ENCODE assay signal across 21 cellular contexts in the genomic region with DNA sequence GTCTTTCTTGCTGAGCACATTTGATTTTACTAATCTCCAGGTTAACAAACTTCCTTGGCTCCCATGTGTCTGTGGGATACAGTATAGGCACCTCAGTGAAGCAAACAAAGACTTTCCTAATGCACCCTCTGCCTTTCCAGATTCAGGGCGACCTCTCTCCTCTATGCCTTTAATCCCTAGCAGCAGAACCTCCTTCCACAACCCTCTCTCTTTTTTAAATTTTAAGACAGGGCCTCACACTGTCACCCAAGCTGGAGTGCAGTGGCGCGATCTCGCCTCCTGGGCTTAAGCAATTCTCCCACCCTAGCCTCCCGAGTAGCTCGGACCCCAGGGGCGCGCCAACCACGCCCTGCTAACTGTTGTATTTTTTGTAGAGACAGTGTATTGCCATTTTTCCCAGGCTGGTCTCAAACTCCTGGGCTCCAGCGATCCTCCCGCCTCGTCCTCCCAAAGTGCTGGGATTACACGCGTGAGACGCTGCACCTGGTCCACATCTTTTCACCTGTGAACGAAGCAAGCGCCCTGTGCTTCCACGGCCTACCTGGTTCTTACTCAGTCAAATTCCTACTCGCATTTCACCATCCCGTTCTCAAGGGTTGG.
"Had no signal": no experiment of that assay in that cellular context is flagged by ENCODE, and none has a peak within 500 bp of the region (broad histone marks: within the 10 kb centered on the region; RNA-seq: fewer than 3 reads in every experiment).

No MANE protein-coding gene starts in this region.

- H3K36me3 ChIP-seq: adrenal gland, cardiac muscle cell, colonic mucosa, esophagus squamous epithelium, prostate gland had no signal

- H3K4me2 ChIP-seq: hepatocyte had no signal

- H3K27me3 Mint-ChIP-seq: activated T-helper 17 cell treated with anti-CD3 and anti-CD28 coated beads, Interleukin-2, amount 50 U/mL, for 72 hours had no signal

- H3K4me3 Mint-ChIP-seq: T-helper 1 cell treated with Interleukin-12 subunit alpha and Interleukin-12 subunit beta and Interleukin-4 antibody, amounts not matched to agents 30 μg/mL and 1 μg/mL, for 36 hours had no signal

- H2AFZ ChIP-seq: hepatocyte had no signal

- H3K27ac ChIP-seq: adrenal gland, cardiac muscle cell, colonic mucosa, esophagus squamous epithelium, hepatocyte, prostate gland had no signal

- H3K36me3 Mint-ChIP-seq: natural killer cell had no signal

- H3K27me3 ChIP-seq: adrenal gland, cardiac muscle cell, colonic mucosa, esophagus squamous epithelium, hepatocyte had no signal

- DNase-seq: activated CD4-positive, alpha-beta T cell treated with anti-CD3 and anti-CD28 coated beads, Interleukin-2, amount 50 U/mL, for 1 hour; activated naive CD4-positive, alpha-beta T cell treated with anti-CD3 and anti-CD28 coated beads for 36 hours; adrenal gland; colonic mucosa; effector CD4-positive, alpha-beta T cell; esophagus squamous epithelium; natural killer cell; right cardiac atrium; small intestine; stimulated activated CD4-positive, alpha-beta T cell treated with anti-CD3 and anti-CD28 coated beads, Interleukin-4, amount 100 ng/mL, for 4 hours; stimulated activated CD8-positive, alpha-beta memory T cell treated with anti-CD3 and anti-CD28 coated beads, Interleukin-4, amount 100 ng/mL, for 48 hours; stimulated activated naive CD4-positive, alpha-beta T cell treated with Interleukin-2 at 50 U/mL for 16 hours; substantia nigra; trophoblast cell had no signal

- H3K27ac Mint-ChIP-seq: activated T-helper 17 cell treated with anti-CD3 and anti-CD28 coated beads, Interleukin-2, amount 50 U/mL, for 72 hours; T-helper 1 cell treated with Interleukin-12 subunit alpha and Interleukin-12 subunit beta and Interleukin-4 antibody, amounts not matched to agents 30 μg/mL and 1 μg/mL, for 36 hours had no signal

- H3K9me3 ChIP-seq: adrenal gland, colonic mucosa, esophagus squamous epithelium, prostate gland had no signal

- ATAC-seq: activated CD4-positive, CD25-positive, alpha-beta regulatory T cell treated with anti-CD3 and anti-CD28 coated beads, Interleukin-2, amount 50 U/mL, for 24 hours; activated T-helper 17 cell treated with anti-CD3 and anti-CD28 coated beads, Interleukin-2, amount 50 U/mL, for 72 hours; left lobe of liver; natural killer cell; right cardiac atrium had no signal

- H3K9me3 Mint-ChIP-seq: activated naive CD4-positive, alpha-beta T cell treated with anti-CD3 and anti-CD28 coated beads for 36 hours; activated T-helper 17 cell treated with anti-CD3 and anti-CD28 coated beads, Interleukin-2, amount 50 U/mL, for 72 hours; natural killer cell; T-helper 1 cell treated with Interleukin-12 subunit alpha and Interleukin-12 subunit beta and Interleukin-4 antibody, amounts not matched to agents 30 μg/mL and 1 μg/mL, for 36 hours had no signal

- H3K4me3 ChIP-seq: adrenal gland, cardiac muscle cell, colonic mucosa, esophagus squamous epithelium, hepatocyte, prostate gland had no signal
